In genomic region chr7:27236053-27236410, GRCh38 we compare ENCODE assay signal across 11 cellular contexts. TPM values are rescaled to one million over a fixed set of nuclear protein-coding genes. Genes with fewer than 3 reads are reported as not detected.
DNase-seq lines count a peak whose midpoint lies in the region; ATAC-seq and TF ChIP-seq lines count a peak whose summit lies in the region.
"Had no signal": no experiment of that assay in that cellular context is flagged by ENCODE, and none has a peak within 500 bp of the region (broad histone marks: within the 10 kb centered on the region; RNA-seq: fewer than 3 reads in every experiment).

No MANE protein-coding gene starts in this region.

- ATAC-seq in effector memory CD8-positive, alpha-beta T cell (replicated peaks) = no peak
- no peak for ATAC-seq in GM21786 (IDR thresholded peaks at IDR 0.05; ENCODE audit: unreplicated experiment)

- peaks cover 23% of the 10 kb centered on the region for H4K20me1 ChIP-seq in neural progenitor cell (ENCODE audit: low read depth)

- H3K4me1 Mint-ChIP-seq in effector memory CD8-positive, alpha-beta T cell (ENCODE audit: low read depth in 2 of 2) = peaks cover 4 to 13% of the 10 kb centered on the region in 2 donors
- peaks cover 9% of the 10 kb centered on the region for H3K4me1 Mint-ChIP-seq in neural progenitor cell

- H3F3A ChIP-seq in neural progenitor cell (ENCODE audit: low read depth) = peaks cover 12% of the 10 kb centered on the region

- TF ChIP-seq CTCF in neural progenitor cell (IDR thresholded peaks at IDR 0.05) = no peak

- H3K4me3 ChIP-seq in ACC112 (ENCODE audit: low read depth, low read length) (peak overlapping the region; percentile 77), HUES48 (ENCODE audit: low read depth, low read length) (peak overlapping the region; percentile 46), neural progenitor cell (peak overlapping the region; percentile 53)

- no peak overlapping the region for H3K27ac Mint-ChIP-seq in effector memory CD8-positive, alpha-beta T cell
- no peak overlapping the region for H3K27ac Mint-ChIP-seq in neural progenitor cell

- H3K9me3 Mint-ChIP-seq in effector memory CD8-positive, alpha-beta T cell = no peaks in the 10 kb centered on the region
- H3K9me3 Mint-ChIP-seq in neural progenitor cell = no peaks in the 10 kb centered on the region

- H3K79me2 ChIP-seq in ACC112 (ENCODE audit: control insufficient read depth, insufficient read depth, low read length, unreplicated experiment) = no peaks in the 10 kb centered on the region
- no peaks in the 10 kb centered on the region for H3K79me2 ChIP-seq in neural progenitor cell (ENCODE audit: low read depth)

- H3K4me2 ChIP-seq in neural progenitor cell = peak overlapping the region; percentile 72

- no peaks in the 10 kb centered on the region for H3K36me3 Mint-ChIP-seq in effector memory CD8-positive, alpha-beta T cell (ENCODE audit: insufficient read depth)
- no peaks in the 10 kb centered on the region for H3K36me3 Mint-ChIP-seq in neural progenitor cell

- H3K36me3 ChIP-seq in ACC112 (ENCODE audit: insufficient read depth, low read length) (no peaks in the 10 kb centered on the region), HUES48 (ENCODE audit: control insufficient read depth, insufficient read depth, low read length) (no peaks in the 10 kb centered on the region), neural progenitor cell (no peaks in the 10 kb centered on the region)

- DNase-seq in effector memory CD8-positive, alpha-beta T cell = no peak
- peak; percentile 41 for DNase-seq in neural progenitor cell (ENCODE audit: low spot score)
- DNase-seq in midbrain (lab: John Stamatoyannopoulos, UW) = no peak
- no peak for DNase-seq in NOMO-1 (lab: John Stamatoyannopoulos, UW; ENCODE audit: unreplicated experiment in 2 of 2)
- no peak for DNase-seq in anterior cingulate cortex (lab: John Stamatoyannopoulos, UW)

- H3K4me1 ChIP-seq in ACC112 (ENCODE audit: control insufficient read depth, insufficient read depth, low read length, unreplicated experiment) (no peaks in the 10 kb centered on the region), HUES48 (ENCODE audit: control insufficient read depth, insufficient read depth, low read length) (peaks cover 9% of the 10 kb centered on the region), neural progenitor cell (peaks cover 16% of the 10 kb centered on the region)

- H3K27me3 ChIP-seq in ACC112 (ENCODE audit: insufficient read depth, low read length) (peaks cover 55% of the 10 kb centered on the region), HUES48 (ENCODE audit: control insufficient read depth, insufficient read depth, low read length) (peaks cover 91% of the 10 kb centered on the region), neural progenitor cell (peaks cover 100% of the 10 kb centered on the region)

- H3K9me3 ChIP-seq in HUES48 (ENCODE audit: control insufficient read depth, insufficient read depth, low read length) = no peaks in the 10 kb centered on the region
- H3K9me3 ChIP-seq in neural progenitor cell (ENCODE audit: low read depth) = no peaks in the 10 kb centered on the region

- peak overlapping the region; percentile 41 to 46 for H3K4me3 Mint-ChIP-seq in effector memory CD8-positive, alpha-beta T cell
- H3K4me3 Mint-ChIP-seq in neural progenitor cell = peak overlapping the region; percentile 81

- no peak overlapping the region for H3K9ac ChIP-seq in HUES48 (ENCODE audit: low read depth, low read length)
- no peak overlapping the region for H3K9ac ChIP-seq in neural progenitor cell

- H3K27ac ChIP-seq in ACC112 (ENCODE audit: low read depth, low read length) = no peak overlapping the region
- H3K27ac ChIP-seq in HUES48 (ENCODE audit: low read depth, low read length) = no peak overlapping the region
- H3K27ac ChIP-seq in neural progenitor cell = no peak overlapping the region

- peaks cover 69 to 80% of the 10 kb centered on the region in 2 donors for H3K27me3 Mint-ChIP-seq in effector memory CD8-positive, alpha-beta T cell
- H3K27me3 Mint-ChIP-seq in neural progenitor cell (ENCODE audit: insufficient read depth, low read depth) = peaks cover 63% of the 10 kb centered on the region

- H2AFZ ChIP-seq in ACC112 (ENCODE audit: low read length, unreplicated experiment) (no peak overlapping the region), neural progenitor cell (replicated peaks) (peak overlapping the region; percentile 61)

RNA-seq across cellular contexts. Expression of gene EVX1, which starts 6.6 kb away (rescaled TPM):
- total RNA-seq in neural progenitor cell (ENCODE audit: low replicate concordance) = not detected in 2 replicates
- total RNA-seq: epithelial cell of proximal tubule; lung microvascular endothelial cell; T-helper 1 cell treated with Interleukin-12 subunit alpha and Interleukin-12 subunit beta and Interleukin-4 antibody, amounts not matched to agents 30 ng/mL and 1 ng/mL, for 36 hours had no signal

RNA-seq across cellular contexts. Expression of gene HOXA13, which starts 36.1 kb away (rescaled TPM):
- not detected in 2 replicates for total RNA-seq in neural progenitor cell (ENCODE audit: low replicate concordance)
- total RNA-seq: epithelial cell of proximal tubule; lung microvascular endothelial cell; T-helper 1 cell treated with Interleukin-12 subunit alpha and Interleukin-12 subunit beta and Interleukin-4 antibody, amounts not matched to agents 30 ng/mL and 1 ng/mL, for 36 hours had no signal

RNA-seq across cellular contexts. Expression of gene HOXA11, which starts 51.0 kb away (rescaled TPM):
- total RNA-seq in neural progenitor cell (ENCODE audit: low replicate concordance) = not detected in 2 replicates
- total RNA-seq: lung microvascular endothelial cell; T-helper 1 cell treated with Interleukin-12 subunit alpha and Interleukin-12 subunit beta and Interleukin-4 antibody, amounts not matched to agents 30 ng/mL and 1 ng/mL, for 36 hours had no signal
